Comparison of ENCODE assay signal across 8 cellular contexts in genomic region chr1:199173356-199173755, GRCh38.
DNase-seq lines count a peak whose midpoint lies in the region; ATAC-seq and TF ChIP-seq lines count a peak whose summit lies in the region.

No MANE protein-coding gene starts in this region.

- H4K20me1 ChIP-seq in neural progenitor cell (ENCODE audit: low read depth), result no peaks in the 10 kb centered on the region

- H3K36me3 Mint-ChIP-seq in activated CD4-positive, alpha-beta T cell treated with anti-CD3 and anti-CD28 coated beads, Interleukin-2, amount 10 ng/mL, durations not matched to agents 7 days and 5 days (ENCODE audit: low read depth), result peaks cover 2% of the 10 kb centered on the region
- H3K36me3 Mint-ChIP-seq in neural progenitor cell, result no peaks in the 10 kb centered on the region

- peak; percentile 98 for ATAC-seq in HG02943 (IDR thresholded peaks at IDR 0.05; ENCODE audit: low read depth, unreplicated experiment)

- no peak overlapping the region for H3K9ac ChIP-seq in SK-N-MC (ENCODE audit: insufficient read length)
- H3K9ac ChIP-seq in colonic mucosa (ENCODE audit: low read depth in 2 of 2, low read length in 2 of 2), result no peak overlapping the region
- no peak overlapping the region for H3K9ac ChIP-seq in neural progenitor cell

- H3K4me3 Mint-ChIP-seq in activated CD4-positive, alpha-beta T cell treated with anti-CD3 and anti-CD28 coated beads, Interleukin-2, amount 10 ng/mL, durations not matched to agents 7 days and 5 days, result peak overlapping the region; percentile 9
- no peak overlapping the region for H3K4me3 Mint-ChIP-seq in neural progenitor cell

- H3K27me3 ChIP-seq in colonic mucosa (no peaks in the 10 kb centered on the region), neural progenitor cell (no peaks in the 10 kb centered on the region)

- peaks cover 5% of the 10 kb centered on the region for H3K27me3 Mint-ChIP-seq in activated CD4-positive, alpha-beta T cell treated with anti-CD3 and anti-CD28 coated beads, Interleukin-2, amount 10 ng/mL, durations not matched to agents 7 days and 5 days
- H3K27me3 Mint-ChIP-seq in neural progenitor cell (ENCODE audit: insufficient read depth, low read depth), result no peaks in the 10 kb centered on the region

- H3K79me2 ChIP-seq in neural progenitor cell (ENCODE audit: low read depth), result no peaks in the 10 kb centered on the region

- intact Hi-C loops in colonic mucosa (cut with DNase I), result no loop called here

- H3K4me1 ChIP-seq in colonic mucosa (no peaks in the 10 kb centered on the region), neural progenitor cell (peaks cover 3% of the 10 kb centered on the region)

- POLR2A ChIA-PET in activated CD4-positive, alpha-beta T cell treated with anti-CD3 and anti-CD28 coated beads, Interleukin-2, amount 10 ng/mL, durations not matched to agents 7 days and 5 days (lab: Charles Lee), result interaction anchor here (0.6 to 1.0 kb wide), 2 partner anchors 10 to 130 kb away, joined by 3 read pairs; no protein-coding TSS in a partner anchor

- H3K4me1 Mint-ChIP-seq in activated CD4-positive, alpha-beta T cell treated with anti-CD3 and anti-CD28 coated beads, Interleukin-2, amount 10 ng/mL, durations not matched to agents 7 days and 5 days, result peaks cover 41% of the 10 kb centered on the region
- no peaks in the 10 kb centered on the region for H3K4me1 Mint-ChIP-seq in neural progenitor cell

- H3K27ac ChIP-seq in SK-N-MC (peak overlapping the region; percentile 44), colonic mucosa (no peak overlapping the region), neural progenitor cell (no peak overlapping the region)

- H3K9me3 Mint-ChIP-seq in activated CD4-positive, alpha-beta T cell treated with anti-CD3 and anti-CD28 coated beads, Interleukin-2, amount 10 ng/mL, durations not matched to agents 7 days and 5 days, result peaks cover 5% of the 10 kb centered on the region
- H3K9me3 Mint-ChIP-seq in neural progenitor cell, result no peaks in the 10 kb centered on the region

- no peaks in the 10 kb centered on the region; the same call in 1 of the 2 replicates for H3K9me3 ChIP-seq in SK-N-MC (ENCODE audit: low read depth, low read length)
- no peaks in the 10 kb centered on the region for H3K9me3 ChIP-seq in colonic mucosa
- no peaks in the 10 kb centered on the region for H3K9me3 ChIP-seq in neural progenitor cell (ENCODE audit: low read depth)

- H3K4me3 ChIP-seq in SK-N-MC (no peak overlapping the region), skeletal muscle cell (ENCODE audit: low read depth, low read length) (no peak overlapping the region), colonic mucosa (no peak overlapping the region), neural progenitor cell (no peak overlapping the region)

- peak overlapping the region; percentile 67 for H3K27ac Mint-ChIP-seq in activated CD4-positive, alpha-beta T cell treated with anti-CD3 and anti-CD28 coated beads, Interleukin-2, amount 10 ng/mL, durations not matched to agents 7 days and 5 days
- no peak overlapping the region for H3K27ac Mint-ChIP-seq in neural progenitor cell

- CTCF ChIA-PET in activated CD4-positive, alpha-beta T cell treated with anti-CD3 and anti-CD28 coated beads, Interleukin-2, amount 10 ng/mL, durations not matched to agents 7 days and 5 days (lab: Charles Lee), result no interaction called here

- H3K4me2 ChIP-seq in neural progenitor cell, result no peak overlapping the region

- H3K36me3 ChIP-seq in SK-N-MC (ENCODE audit: insufficient read depth, low read length) (peaks cover 26% of the 10 kb centered on the region), colonic mucosa (no peaks in the 10 kb centered on the region), neural progenitor cell (no peaks in the 10 kb centered on the region)

- TF ChIP-seq CTCF in colonic mucosa (IDR thresholded peaks at IDR 0.05), result no peak
- TF ChIP-seq CTCF in neural progenitor cell (IDR thresholded peaks at IDR 0.05), result no peak

- no peak overlapping the region for H2AFZ ChIP-seq in neural progenitor cell (replicated peaks)

- peak; percentile 41 for DNase-seq in activated CD4-positive, alpha-beta T cell treated with anti-CD3 and anti-CD28 coated beads, Interleukin-2, amount 10 ng/mL, durations not matched to agents 7 days and 5 days
- no peak for DNase-seq in activated CD4-positive, alpha-beta T cell treated with anti-CD3 and anti-CD28 coated beads, Interleukin-2, amount 50 U/mL, for 4 hours
- no peak for DNase-seq in SK-N-MC (ENCODE audit: low read depth, low spot score)
- DNase-seq in skeletal muscle cell (ENCODE audit: low read depth), result peak; percentile 15
- DNase-seq in colonic mucosa, result no peak
- DNase-seq in neural progenitor cell (ENCODE audit: low spot score), result no peak
- DNase-seq in pons (ENCODE audit: low spot score), result no peak

- H3F3A ChIP-seq in neural progenitor cell (ENCODE audit: low read depth), result no peaks in the 10 kb centered on the region

Comparison
In these comparisons a context has a peak if more than half of its experiments do, and no peak if none do; other contexts are left out.
1. DNase-seq: peak in activated CD4-positive, alpha-beta T cell treated with anti-CD3 and anti-CD28 coated beads, Interleukin-2, amount 10 ng/mL, durations not matched to agents 7 days and 5 days (single experiment) and skeletal muscle cell (single experiment); none in activated CD4-positive, alpha-beta T cell treated with anti-CD3 and anti-CD28 coated beads, Interleukin-2, amount 50 U/mL, for 4 hours (0 of 2), SK-N-MC (single experiment), colonic mucosa (single experiment), neural progenitor cell (single experiment) and pons (single experiment).